In genomic region chr19:58326914-58327726, GRCh38 we compare ENCODE assay signal across 1 cellular context.
A peak's percentile ranks its signal among the peaks of the same experiment; 100 is the strongest.
TF ChIP-seq lines count a peak whose summit lies in the region.

Gene ZSCAN22, plus strand, starts transcription at chr19:58326994. Its CDS starts 7,809 bp downstream, at chr19:58334803.

TF ChIP-seq in HEK293, 187 proteins besides CTCF, POLR2A, EP300 and RAD21 (continued from another document and continues in another):
- TF ChIP-seq ZNF26 (tag by site-specific recombination; IDR thresholded peaks at IDR 0.05): no peak
- TF ChIP-seq ZNF391 (tag by site-specific recombination; IDR thresholded peaks at IDR 0.05; ENCODE audit: borderline replicate concordance, low read depth): peak; percentile 87; the same call in 1 of the 2 replicates
- peak; percentile 76; the same call in 1 of the 2 replicates for TF ChIP-seq ZSCAN23 (tag by site-specific recombination; IDR thresholded peaks at IDR 0.05)
- TF ChIP-seq, protein P1, sequence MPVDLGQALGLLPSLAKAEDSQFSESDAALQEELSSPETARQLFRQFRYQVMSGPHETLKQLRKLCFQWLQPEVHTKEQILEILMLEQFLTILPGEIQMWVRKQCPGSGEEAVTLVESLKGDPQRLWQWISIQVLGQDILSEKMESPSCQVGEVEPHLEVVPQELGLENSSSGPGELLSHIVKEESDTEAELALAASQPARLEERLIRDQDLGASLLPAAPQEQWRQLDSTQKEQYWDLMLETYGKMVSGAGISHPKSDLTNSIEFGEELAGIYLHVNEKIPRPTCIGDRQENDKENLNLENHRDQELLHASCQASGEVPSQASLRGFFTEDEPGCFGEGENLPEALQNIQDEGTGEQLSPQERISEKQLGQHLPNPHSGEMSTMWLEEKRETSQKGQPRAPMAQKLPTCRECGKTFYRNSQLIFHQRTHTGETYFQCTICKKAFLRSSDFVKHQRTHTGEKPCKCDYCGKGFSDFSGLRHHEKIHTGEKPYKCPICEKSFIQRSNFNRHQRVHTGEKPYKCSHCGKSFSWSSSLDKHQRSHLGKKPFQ (tag by site-specific recombination; IDR thresholded peaks at IDR 0.05): peak; percentile 65
- peak; percentile 83 for TF ChIP-seq ZNF610 (tag by site-specific recombination; IDR thresholded peaks at IDR 0.05; ENCODE audit: borderline replicate concordance)
- no peak for TF ChIP-seq ZBTB1 (tag by site-specific recombination; IDR thresholded peaks at IDR 0.05)
- peak; percentile 61 for TF ChIP-seq KLF17 (tag by site-specific recombination; IDR thresholded peaks at IDR 0.05)
- TF ChIP-seq ZNF521 (tag by site-specific recombination; IDR thresholded peaks at IDR 0.05): no peak
- TF ChIP-seq ZNF292 (tag by site-specific recombination; IDR thresholded peaks at IDR 0.05; ENCODE audit: borderline replicate concordance, low read depth): no peak
- no peak for TF ChIP-seq ZNF560 (tag by site-specific recombination; IDR thresholded peaks at IDR 0.05; ENCODE audit: borderline replicate concordance)
- peak; percentile 81 for TF ChIP-seq ZBTB48 (tag by site-specific recombination; IDR thresholded peaks at IDR 0.05)
- TF ChIP-seq SP3 (tag by site-specific recombination; IDR thresholded peaks at IDR 0.05): peak; percentile 88
- TF ChIP-seq ZFHX2 (tag by site-specific recombination; conservative IDR thresholded peaks at IDR 0.05): peak; percentile 48; the same call in 1 of the 2 replicates
- TF ChIP-seq ZNF549 (tag by site-specific recombination; IDR thresholded peaks at IDR 0.05): no peak
- no peak for TF ChIP-seq ATF2 (tag by site-specific recombination; IDR thresholded peaks at IDR 0.05; ENCODE audit: low read depth)
- TF ChIP-seq, protein P2, sequence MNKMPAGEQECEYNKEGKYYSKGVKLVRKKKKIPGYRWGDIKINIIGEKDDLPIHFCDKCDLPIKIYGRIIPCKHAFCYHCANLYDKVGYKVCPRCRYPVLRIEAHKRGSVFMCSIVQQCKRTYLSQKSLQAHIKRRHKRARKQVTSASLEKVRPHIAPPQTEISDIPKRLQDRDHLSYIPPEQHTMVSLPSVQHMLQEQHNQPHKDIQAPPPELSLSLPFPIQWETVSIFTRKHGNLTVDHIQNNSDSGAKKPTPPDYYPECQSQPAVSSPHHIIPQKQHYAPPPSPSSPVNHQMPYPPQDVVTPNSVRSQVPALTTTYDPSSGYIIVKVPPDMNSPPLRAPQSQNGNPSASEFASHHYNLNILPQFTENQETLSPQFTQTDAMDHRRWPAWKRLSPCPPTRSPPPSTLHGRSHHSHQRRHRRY (tag by site-specific recombination; IDR thresholded peaks at IDR 0.05): 0 out of 2 replicates have a peak, but pooled peaks have one; percentile 8
- peak; percentile 82 for TF ChIP-seq ZFP69B (tag by site-specific recombination; IDR thresholded peaks at IDR 0.05)
- peak; percentile 57; the same call in 1 of the 2 replicates for TF ChIP-seq ZBTB49 (tag by site-specific recombination; IDR thresholded peaks at IDR 0.05; ENCODE audit: low read depth)
- TF ChIP-seq ZNF341 (tag by site-specific recombination; IDR thresholded peaks at IDR 0.05; ENCODE audit: low read depth): peak; percentile 79
- no peak; the same call in 1 of the 2 replicates for TF ChIP-seq ZBTB21 (tag by site-specific recombination; IDR thresholded peaks at IDR 0.05)
- TF ChIP-seq ZNF501 (tag by site-specific recombination; IDR thresholded peaks at IDR 0.05): peak; percentile 99
- TF ChIP-seq, protein P3, sequence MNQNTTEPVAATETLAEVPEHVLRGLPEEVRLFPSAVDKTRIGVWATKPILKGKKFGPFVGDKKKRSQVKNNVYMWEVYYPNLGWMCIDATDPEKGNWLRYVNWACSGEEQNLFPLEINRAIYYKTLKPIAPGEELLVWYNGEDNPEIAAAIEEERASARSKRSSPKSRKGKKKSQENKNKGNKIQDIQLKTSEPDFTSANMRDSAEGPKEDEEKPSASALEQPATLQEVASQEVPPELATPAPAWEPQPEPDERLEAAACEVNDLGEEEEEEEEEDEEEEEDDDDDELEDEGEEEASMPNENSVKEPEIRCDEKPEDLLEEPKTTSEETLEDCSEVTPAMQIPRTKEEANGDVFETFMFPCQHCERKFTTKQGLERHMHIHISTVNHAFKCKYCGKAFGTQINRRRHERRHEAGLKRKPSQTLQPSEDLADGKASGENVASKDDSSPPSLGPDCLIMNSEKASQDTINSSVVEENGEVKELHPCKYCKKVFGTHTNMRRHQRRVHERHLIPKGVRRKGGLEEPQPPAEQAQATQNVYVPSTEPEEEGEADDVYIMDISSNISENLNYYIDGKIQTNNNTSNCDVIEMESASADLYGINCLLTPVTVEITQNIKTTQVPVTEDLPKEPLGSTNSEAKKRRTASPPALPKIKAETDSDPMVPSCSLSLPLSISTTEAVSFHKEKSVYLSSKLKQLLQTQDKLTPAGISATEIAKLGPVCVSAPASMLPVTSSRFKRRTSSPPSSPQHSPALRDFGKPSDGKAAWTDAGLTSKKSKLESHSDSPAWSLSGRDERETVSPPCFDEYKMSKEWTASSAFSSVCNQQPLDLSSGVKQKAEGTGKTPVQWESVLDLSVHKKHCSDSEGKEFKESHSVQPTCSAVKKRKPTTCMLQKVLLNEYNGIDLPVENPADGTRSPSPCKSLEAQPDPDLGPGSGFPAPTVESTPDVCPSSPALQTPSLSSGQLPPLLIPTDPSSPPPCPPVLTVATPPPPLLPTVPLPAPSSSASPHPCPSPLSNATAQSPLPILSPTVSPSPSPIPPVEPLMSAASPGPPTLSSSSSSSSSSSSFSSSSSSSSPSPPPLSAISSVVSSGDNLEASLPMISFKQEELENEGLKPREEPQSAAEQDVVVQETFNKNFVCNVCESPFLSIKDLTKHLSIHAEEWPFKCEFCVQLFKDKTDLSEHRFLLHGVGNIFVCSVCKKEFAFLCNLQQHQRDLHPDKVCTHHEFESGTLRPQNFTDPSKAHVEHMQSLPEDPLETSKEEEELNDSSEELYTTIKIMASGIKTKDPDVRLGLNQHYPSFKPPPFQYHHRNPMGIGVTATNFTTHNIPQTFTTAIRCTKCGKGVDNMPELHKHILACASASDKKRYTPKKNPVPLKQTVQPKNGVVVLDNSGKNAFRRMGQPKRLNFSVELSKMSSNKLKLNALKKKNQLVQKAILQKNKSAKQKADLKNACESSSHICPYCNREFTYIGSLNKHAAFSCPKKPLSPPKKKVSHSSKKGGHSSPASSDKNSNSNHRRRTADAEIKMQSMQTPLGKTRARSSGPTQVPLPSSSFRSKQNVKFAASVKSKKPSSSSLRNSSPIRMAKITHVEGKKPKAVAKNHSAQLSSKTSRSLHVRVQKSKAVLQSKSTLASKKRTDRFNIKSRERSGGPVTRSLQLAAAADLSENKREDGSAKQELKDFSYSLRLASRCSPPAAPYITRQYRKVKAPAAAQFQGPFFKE (tag by site-specific recombination; IDR thresholded peaks at IDR 0.05; ENCODE audit: borderline replicate concordance): no peak
- no peak for TF ChIP-seq ZNF202 (tag by site-specific recombination; IDR thresholded peaks at IDR 0.05; ENCODE audit: borderline replicate concordance)
- TF ChIP-seq ZNF148 (tag by site-specific recombination; IDR thresholded peaks at IDR 0.05; ENCODE audit: borderline replicate concordance): no peak
- TF ChIP-seq, protein P4, sequence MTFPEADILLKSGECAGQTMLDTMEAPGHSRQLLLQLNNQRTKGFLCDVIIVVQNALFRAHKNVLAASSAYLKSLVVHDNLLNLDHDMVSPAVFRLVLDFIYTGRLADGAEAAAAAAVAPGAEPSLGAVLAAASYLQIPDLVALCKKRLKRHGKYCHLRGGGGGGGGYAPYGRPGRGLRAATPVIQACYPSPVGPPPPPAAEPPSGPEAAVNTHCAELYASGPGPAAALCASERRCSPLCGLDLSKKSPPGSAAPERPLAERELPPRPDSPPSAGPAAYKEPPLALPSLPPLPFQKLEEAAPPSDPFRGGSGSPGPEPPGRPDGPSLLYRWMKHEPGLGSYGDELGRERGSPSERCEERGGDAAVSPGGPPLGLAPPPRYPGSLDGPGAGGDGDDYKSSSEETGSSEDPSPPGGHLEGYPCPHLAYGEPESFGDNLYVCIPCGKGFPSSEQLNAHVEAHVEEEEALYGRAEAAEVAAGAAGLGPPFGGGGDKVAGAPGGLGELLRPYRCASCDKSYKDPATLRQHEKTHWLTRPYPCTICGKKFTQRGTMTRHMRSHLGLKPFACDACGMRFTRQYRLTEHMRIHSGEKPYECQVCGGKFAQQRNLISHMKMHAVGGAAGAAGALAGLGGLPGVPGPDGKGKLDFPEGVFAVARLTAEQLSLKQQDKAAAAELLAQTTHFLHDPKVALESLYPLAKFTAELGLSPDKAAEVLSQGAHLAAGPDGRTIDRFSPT (tag by site-specific recombination; IDR thresholded peaks at IDR 0.05): peak; percentile 84
- peak; percentile 93 for TF ChIP-seq ZNF692 (tag by site-specific recombination; IDR thresholded peaks at IDR 0.05)
- TF ChIP-seq IKZF3 (tag by site-specific recombination; IDR thresholded peaks at IDR 0.05): no peak
- TF ChIP-seq ZNF174 (tag by site-specific recombination; IDR thresholded peaks at IDR 0.05): no peak
- TF ChIP-seq HOXC10 (CRISPR knock-in tag; IDR thresholded peaks at IDR 0.05): no peak
- no peak for TF ChIP-seq ZNF248 (tag by site-specific recombination; IDR thresholded peaks at IDR 0.05)
